ENCODE assay signal across 34 cellular contexts in the genomic region with DNA sequence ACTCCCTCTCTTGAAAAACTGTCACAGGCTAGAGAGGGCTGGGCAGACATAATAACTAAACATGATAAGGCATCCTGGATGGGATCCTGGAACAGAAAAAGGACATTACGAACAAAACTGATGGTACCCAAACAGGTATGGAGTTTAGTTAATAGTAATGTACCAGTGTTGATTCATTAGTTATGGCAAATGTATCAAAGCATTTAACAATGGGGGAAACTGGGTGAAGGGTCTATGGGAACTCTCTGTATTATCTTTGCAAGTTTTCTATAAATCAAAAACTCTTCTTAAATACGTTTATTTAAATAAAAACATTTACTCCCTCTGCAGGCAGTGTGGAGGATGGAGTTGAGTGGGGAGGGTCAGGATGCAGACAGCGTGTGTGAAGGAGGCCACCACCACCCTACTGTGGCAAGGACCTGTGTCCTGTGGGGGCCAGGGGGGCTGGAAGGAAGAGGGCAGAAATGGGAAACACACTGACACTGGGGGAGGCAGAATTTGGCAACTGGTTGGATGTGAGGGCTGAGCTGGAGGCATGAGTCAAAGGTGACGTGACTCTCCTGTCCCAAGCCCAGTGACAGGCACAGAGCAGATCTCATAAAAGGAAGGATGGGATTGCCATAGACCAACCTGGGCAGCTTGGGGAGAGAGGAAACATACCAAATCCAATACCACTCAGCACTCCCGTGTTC. TPM values are rescaled to one million over a fixed set of nuclear protein-coding genes. Genes with fewer than 3 reads are reported as not detected.
"Had no signal": no experiment of that assay in that cellular context is flagged by ENCODE, and none has a peak within 500 bp of the region (broad histone marks: within the 10 kb centered on the region; RNA-seq: fewer than 3 reads in every experiment).

No MANE protein-coding gene starts in this region.

- H3K4me1 Mint-ChIP-seq: activated CD4-positive, alpha-beta T cell treated with anti-CD3 and anti-CD28 coated beads, Interleukin-2, amount 10 ng/mL, durations not matched to agents 24 days and 14 days; activated naive CD4-positive, alpha-beta T cell treated with anti-CD3 and anti-CD28 coated beads, Interleukin-2, amount 10 ng/mL, durations not matched to agents 7 days and 5 days; activated naive CD8-positive, alpha-beta T cell treated with anti-CD3 and anti-CD28 coated beads, Interleukin-2, amount 50 U/mL, for 24 hours had no signal

- H3K36me3 Mint-ChIP-seq: activated naive CD4-positive, alpha-beta T cell treated with anti-CD3 and anti-CD28 coated beads, Interleukin-2, amount 10 ng/mL, durations not matched to agents 7 days and 5 days; activated naive CD8-positive, alpha-beta T cell; brain had no signal

- H3K36me3 ChIP-seq: MG63, Peyer's patch, SJSA1 had no signal

- H3K4me3 ChIP-seq: MG63, Peyer's patch, SJSA1 had no signal

- DNase-seq: activated CD4-positive, alpha-beta T cell treated with anti-CD3 and anti-CD28 coated beads, Interleukin-2, amount 10 ng/mL, durations not matched to agents 24 days and 14 days; activated CD4-positive, alpha-beta T cell treated with anti-CD3 and anti-CD28 coated beads, Interleukin-2, amount 50 U/mL, for 4 hours; activated CD8-positive, alpha-beta T cell treated with anti-CD3 and anti-CD28 coated beads for 36 hours; activated gamma-delta T cell treated with Interleukin-2 at 50 U/mL for 16 hours; activated naive CD4-positive, alpha-beta T cell treated with anti-CD3 and anti-CD28 coated beads, Interleukin-2, amount 10 ng/mL, durations not matched to agents 7 days and 5 days; activated naive CD8-positive, alpha-beta T cell treated with anti-CD3 and anti-CD28 coated beads, Interleukin-2, amount 50 U/mL, for 24 hours; activated T-cell treated with anti-CD3 and anti-CD28 coated beads for 4 hours; activated T-cell treated with anti-CD3 and anti-CD28 coated beads, Interleukin-2, amount 50 U/mL, for 4 hours; anterior cingulate cortex; caudate nucleus; Kasumi-1; KG1; MG63; NCI-H1048; NCI-H1436 treated with DMSO at 0.1 percent for 48 hours; NCI-H1694 treated with DMSO at 0.1 percent for 48 hours; NCI-H2029; NCI-H345; NCI-H510A; NCI-H526; NCI-H748 treated with DMSO at 0.1 percent for 48 hours; NK-92 treated with Interleukin-12 subunit alpha and Interleukin-12 subunit beta, amount 100 ng/mL, for 24 hours; PC-3; Peyer's patch; RPMI8226; SHP77 treated with DMSO at 0.1 percent for 48 hours; SK-N-SH had no signal

- H3K9ac ChIP-seq: SK-N-SH had no signal

- FAIRE-seq: bronchial epithelial cell had no signal

- H3K9me3 Mint-ChIP-seq: activated CD4-positive, alpha-beta T cell treated with anti-CD3 and anti-CD28 coated beads, Interleukin-2, amount 10 ng/mL, durations not matched to agents 24 days and 14 days; activated CD8-positive, alpha-beta T cell treated with anti-CD3 and anti-CD28 coated beads for 36 hours; activated naive CD4-positive, alpha-beta T cell treated with anti-CD3 and anti-CD28 coated beads, Interleukin-2, amount 10 ng/mL, durations not matched to agents 7 days and 5 days; activated naive CD8-positive, alpha-beta T cell treated with anti-CD3 and anti-CD28 coated beads, Interleukin-2, amount 50 U/mL, for 24 hours; activated T-helper 1 cell treated with anti-CD3 and anti-CD28 coated beads, Interleukin-12 subunit alpha, Interleukin-12 subunit beta, Interleukin-2, Interleukin-4 antibody, amounts not matched to agents 30 ng/mL and 10 ng/mL and 1 ng/mL, durations not matched to agents 14 hours and 24 hours and 36 hours; T-helper 1 cell treated with Interleukin-12 subunit alpha and Interleukin-12 subunit beta and Interleukin-4 antibody, amounts not matched to agents 30 μg/mL and 1 μg/mL, for 36 hours; T-helper 2 cell treated with Interferon-gamma antibody and Interleukin-4, amounts not matched to agents 5 μg/mL and 100 μg/mL, for 36 hours had no signal

- H3K27ac ChIP-seq: Peyer's patch, SJSA1 had no signal

- H3K27ac Mint-ChIP-seq: activated CD4-positive, alpha-beta T cell treated with anti-CD3 and anti-CD28 coated beads, Interleukin-2, amount 10 ng/mL, durations not matched to agents 24 days and 14 days; activated CD8-positive, alpha-beta T cell treated with anti-CD3 and anti-CD28 coated beads for 36 hours; activated naive CD4-positive, alpha-beta T cell treated with anti-CD3 and anti-CD28 coated beads, Interleukin-2, amount 10 ng/mL, durations not matched to agents 7 days and 5 days; activated naive CD8-positive, alpha-beta T cell; activated naive CD8-positive, alpha-beta T cell treated with anti-CD3 and anti-CD28 coated beads, Interleukin-2, amount 50 U/mL, for 24 hours; activated T-helper 1 cell treated with anti-CD3 and anti-CD28 coated beads, Interleukin-12 subunit alpha, Interleukin-12 subunit beta, Interleukin-2, Interleukin-4 antibody, amounts not matched to agents 30 ng/mL and 10 ng/mL and 1 ng/mL, durations not matched to agents 14 hours and 24 hours and 36 hours; brain; T-helper 1 cell treated with Interleukin-12 subunit alpha and Interleukin-12 subunit beta and Interleukin-4 antibody, amounts not matched to agents 30 μg/mL and 1 μg/mL, for 36 hours; T-helper 2 cell treated with Interferon-gamma antibody and Interleukin-4, amounts not matched to agents 5 μg/mL and 100 μg/mL, for 36 hours had no signal

- H3K27me3 ChIP-seq: MG63, Peyer's patch, SJSA1 had no signal

- H3K4me2 ChIP-seq: SK-N-SH had no signal

- H3K4me3 Mint-ChIP-seq: activated CD4-positive, alpha-beta T cell treated with anti-CD3 and anti-CD28 coated beads, Interleukin-2, amount 10 ng/mL, durations not matched to agents 24 days and 14 days; activated CD8-positive, alpha-beta T cell treated with anti-CD3 and anti-CD28 coated beads for 36 hours; activated naive CD4-positive, alpha-beta T cell treated with anti-CD3 and anti-CD28 coated beads, Interleukin-2, amount 10 ng/mL, durations not matched to agents 7 days and 5 days; activated naive CD8-positive, alpha-beta T cell; activated naive CD8-positive, alpha-beta T cell treated with anti-CD3 and anti-CD28 coated beads, Interleukin-2, amount 50 U/mL, for 24 hours; activated T-cell treated with anti-CD3 and anti-CD28 coated beads, Interleukin-2, amount 50 U/mL, for 4 hours; activated T-helper 1 cell treated with anti-CD3 and anti-CD28 coated beads, Interleukin-12 subunit alpha, Interleukin-12 subunit beta, Interleukin-2, Interleukin-4 antibody, amounts not matched to agents 30 ng/mL and 10 ng/mL and 1 ng/mL, durations not matched to agents 14 hours and 24 hours and 36 hours; brain; T-helper 1 cell treated with Interleukin-12 subunit alpha and Interleukin-12 subunit beta and Interleukin-4 antibody, amounts not matched to agents 30 μg/mL and 1 μg/mL, for 36 hours; T-helper 2 cell treated with Interferon-gamma antibody and Interleukin-4, amounts not matched to agents 5 μg/mL and 100 μg/mL, for 36 hours had no signal

- H3K9me3 ChIP-seq: MG63, Peyer's patch, SJSA1, SK-N-SH had no signal

- ATAC-seq: activated CD8-positive, alpha-beta T cell treated with anti-CD3 and anti-CD28 coated beads for 36 hours; activated naive CD8-positive, alpha-beta T cell treated with anti-CD3 and anti-CD28 coated beads, Interleukin-2, amount 50 U/mL, for 24 hours; activated T-cell treated with anti-CD3 and anti-CD28 coated beads, Interleukin-2, amount 50 U/mL, for 4 hours; PC-3 had no signal

RNA-seq across cellular contexts. Expression of gene ITGA11, which starts 59.6 kb away (rescaled TPM):
- total RNA-seq: PC-3 had no signal
